ENCODE assay signal across 9 cellular contexts in the genomic region with DNA sequence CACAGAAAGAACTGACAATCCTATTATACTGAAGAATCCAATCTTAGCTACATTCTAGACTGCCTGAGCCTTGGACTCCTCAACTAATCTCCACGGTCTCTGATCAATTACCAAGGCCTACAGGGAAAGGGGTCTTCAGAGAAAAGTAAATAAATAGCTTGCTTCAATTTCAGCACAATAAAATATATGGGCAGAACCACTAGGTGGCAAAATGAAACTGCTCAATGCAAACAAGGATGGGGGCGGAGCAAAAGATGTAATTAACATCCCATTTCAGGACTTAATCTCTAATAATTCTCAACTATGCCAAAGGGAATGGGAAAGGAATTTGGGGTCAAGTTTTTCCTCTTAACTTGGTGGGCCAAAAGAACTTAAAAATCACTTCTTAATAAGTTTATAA.
DNase-seq lines count a peak whose midpoint lies in the region; ATAC-seq and TF ChIP-seq lines count a peak whose summit lies in the region.
"Had no signal": no experiment of that assay in that cellular context is flagged by ENCODE, and none has a peak within 500 bp of the region (broad histone marks: within the 10 kb centered on the region; RNA-seq: fewer than 3 reads in every experiment).

No MANE protein-coding gene starts in this region.

- peak; percentile 27 for TF ChIP-seq CTCF in GM13977 (IDR thresholded peaks at IDR 0.05; ENCODE audit: extremely low read depth, insufficient read depth, missing control alignments)
- peak; percentile 71 for TF ChIP-seq CTCF in PC-9 (conservative IDR thresholded peaks at IDR 0.05)
- peak; percentile 26 to 76 (median 59) for TF ChIP-seq CTCF in dorsolateral prefrontal cortex (IDR thresholded peaks at IDR 0.05 in 54 of 56, conservative IDR thresholded peaks at IDR 0.05 in 2 of 56; ENCODE audit: low read depth in 1 of 56, partially characterized antibody in 56 of 56)

- BruUV-seq in PC-9 (replicated peaks; lab: Mats Ljungman, UMichigan) = no TSS peak

- H3K27ac ChIP-seq in CD4-positive, CD25-positive, alpha-beta regulatory T cell (ENCODE audit: insufficient read depth, low read length, poor library complexity, severe bottlenecking) = no peak overlapping the region
- H3K27ac ChIP-seq in PC-9 = peak overlapping the region; percentile 39; the same call in 1 of the 2 replicates
- H3K27ac ChIP-seq in dorsolateral prefrontal cortex = peak overlapping the region in 15 of 59 donors; percentile 3 to 75 (median 51)

- no peaks in the 10 kb centered on the region for H3K79me2 ChIP-seq in PC-9 (ENCODE audit: low read depth)

- peaks cover 10% of the 10 kb centered on the region for H3K36me3 Mint-ChIP-seq in CD4-positive, CD25-positive, alpha-beta regulatory T cell
- peaks cover 0 to 53% (median 7%) of the 10 kb centered on the region in 3 donors for H3K36me3 Mint-ChIP-seq in naive thymus-derived CD8-positive, alpha-beta T cell

- ATAC-seq in CD4-positive, CD25-positive, alpha-beta regulatory T cell (ENCODE audit: low read depth in 2 of 2) = no peak
- no peak for ATAC-seq in naive thymus-derived CD8-positive, alpha-beta T cell
- no peak for ATAC-seq in GM18520 (IDR thresholded peaks at IDR 0.05; ENCODE audit: unreplicated experiment)
- ATAC-seq: T-cell had no signal

- H3K4me3 Mint-ChIP-seq in CD4-positive, CD25-positive, alpha-beta regulatory T cell = no peak overlapping the region
- no peak overlapping the region for H3K4me3 Mint-ChIP-seq in naive thymus-derived CD8-positive, alpha-beta T cell
- H3K4me3 Mint-ChIP-seq: T-cell had no signal

- H3K4me2 ChIP-seq in PC-9 = no peak overlapping the region

- CTCF ChIA-PET in PC-9 (lab: Charles Lee) = interaction anchor here (0.5 to 1.0 kb wide), 2 partner anchors 294 to 338 kb away, joined by 4 to 12 read pairs; a partner anchor contains a TSS

- intact Hi-C loops in PC-9 (cut with micrococcal nuclease; ENCODE audit: unreplicated experiment) (loop anchor here (1.0 to 5.0 kb wide), 4 partner anchors 144 to 474 kb away; a partner anchor contains a TSS), dorsolateral prefrontal cortex (cut with DNase I) (loop anchor here (5.0 to 10.0 kb wide), 2 partner anchors 71 to 294 kb away; a partner anchor contains a TSS)

- H2AFZ ChIP-seq in PC-9 = no peak overlapping the region

- peaks cover 0 to 3% (median 0%) of the 10 kb centered on the region in 7 donors for H3K9me3 Mint-ChIP-seq in CD4-positive, CD25-positive, alpha-beta regulatory T cell
- no peaks in the 10 kb centered on the region for H3K9me3 Mint-ChIP-seq in naive thymus-derived CD8-positive, alpha-beta T cell
- H3K9me3 Mint-ChIP-seq: T-cell had no signal

- H4K20me1 ChIP-seq in PC-9 (ENCODE audit: insufficient read depth) = no peaks in the 10 kb centered on the region

- POLR2A ChIA-PET in PC-9 (lab: Charles Lee; ENCODE audit: unreplicated experiment) = interaction anchor here (0.6 kb wide), 1 partner anchor 317 kb away, joined by 10 read pairs; no protein-coding TSS in a partner anchor
- POLR2A ChIA-PET in naive thymus-derived CD8-positive, alpha-beta T cell (lab: Charles Lee) = no interaction called here

- no peaks in the 10 kb centered on the region for H3K27me3 Mint-ChIP-seq in CD4-positive, CD25-positive, alpha-beta regulatory T cell
- H3K27me3 Mint-ChIP-seq in naive thymus-derived CD8-positive, alpha-beta T cell = no peaks in the 10 kb centered on the region
- H3K27me3 Mint-ChIP-seq: T-cell had no signal

- in situ Hi-C loops in GM13977 (cut with MboI; ENCODE audit: low pct_unique_long_range_greater_than_20kb, low sequenced_read_pairs, unreplicated experiment) = no loop called here

- no peaks in the 10 kb centered on the region for H3K9me3 ChIP-seq in CD4-positive, CD25-positive, alpha-beta regulatory T cell (ENCODE audit: control insufficient read depth in 2 of 2, low read length in 2 of 2)
- no peaks in the 10 kb centered on the region for H3K9me3 ChIP-seq in PC-9 (ENCODE audit: insufficient read depth, low read depth)

- peaks cover 12 to 18% (median 15%) of the 10 kb centered on the region in 4 donors for H3K4me1 Mint-ChIP-seq in CD4-positive, CD25-positive, alpha-beta regulatory T cell
- H3K4me1 Mint-ChIP-seq in naive thymus-derived CD8-positive, alpha-beta T cell = peaks cover 3 to 16% (median 9%) of the 10 kb centered on the region in 4 donors

- H3K27me3 ChIP-seq in CD4-positive, CD25-positive, alpha-beta regulatory T cell (ENCODE audit: control insufficient read depth, insufficient read depth, low read length) = no peaks in the 10 kb centered on the region
- H3K27me3 ChIP-seq in PC-9 (ENCODE audit: insufficient read depth, low read depth) (no peaks in the 10 kb centered on the region), dorsolateral prefrontal cortex (peaks cover 0 to 50% (median 3%) of the 10 kb centered on the region in 45 donors)

- no peaks in the 10 kb centered on the region for H3K9me2 ChIP-seq in PC-9 (ENCODE audit: insufficient read depth)

- peak; percentile 2 to 60 (median 30) for DNase-seq in CD4-positive, CD25-positive, alpha-beta regulatory T cell
- DNase-seq in GM13977 (ENCODE audit: low spot score) = no peak
- peak in 1 of 2 experiments; percentile 11 for DNase-seq in PC-9
- DNase-seq in dorsolateral prefrontal cortex = no peak
- peak in 6 of 10 donors; percentile 1 to 36 (median 11) for DNase-seq in naive thymus-derived CD8-positive, alpha-beta T cell
- no peak for DNase-seq in DMS153 treated with DMSO at 0.1 percent for 48 hours (lab: John Stamatoyannopoulos, UW; ENCODE audit: unreplicated experiment)
- DNase-seq in DMS79 treated with DMSO at 0.1 percent for 48 hours (lab: John Stamatoyannopoulos, UW) = no peak

- no peaks in the 10 kb centered on the region for H3F3A ChIP-seq in PC-9 (ENCODE audit: insufficient read depth, low read depth)

- H3K36me3 ChIP-seq in CD4-positive, CD25-positive, alpha-beta regulatory T cell (ENCODE audit: control insufficient read depth, insufficient read depth, low read length) = peaks cover 45% of the 10 kb centered on the region
- H3K36me3 ChIP-seq in PC-9 (ENCODE audit: low read depth) = no peaks in the 10 kb centered on the region

- H3K27ac Mint-ChIP-seq in CD4-positive, CD25-positive, alpha-beta regulatory T cell = peak overlapping the region in 1 of 3 donors; percentile 27
- peak overlapping the region in 3 of 10 donors; percentile 11 to 38 (median 25) for H3K27ac Mint-ChIP-seq in naive thymus-derived CD8-positive, alpha-beta T cell

- H3K4me1 ChIP-seq in CD4-positive, CD25-positive, alpha-beta regulatory T cell (ENCODE audit: control insufficient read depth, insufficient read depth, low read length, poor library complexity, severe bottlenecking) = no peaks in the 10 kb centered on the region
- H3K4me1 ChIP-seq in PC-9 (replicated peaks; ENCODE audit: insufficient read depth) = no peaks in the 10 kb centered on the region

- H3K4me3 ChIP-seq in CD4-positive, CD25-positive, alpha-beta regulatory T cell (ENCODE audit: low read depth, low read length) = no peak overlapping the region
- H3K4me3 ChIP-seq in PC-9 (no peak overlapping the region), dorsolateral prefrontal cortex (no peak overlapping the region)

Comparison
In these comparisons a context has a peak if more than half of its experiments do, and no peak if none do; other contexts are left out.
1. DNase-seq: peak in CD4-positive, CD25-positive, alpha-beta regulatory T cell (3 of 3) and naive thymus-derived CD8-positive, alpha-beta T cell (6 of 10); none in GM13977 (single experiment), dorsolateral prefrontal cortex (0 of 10), DMS153 treated with DMSO at 0.1 percent for 48 hours (single experiment) and DMS79 treated with DMSO at 0.1 percent for 48 hours (single experiment).
2. Peak in every context shown above with its lines, with median percentiles within 50 percentile points of each other: CTCF ChIP-seq.